ENCODE assay signal across 8 cellular contexts in the genomic region with DNA sequence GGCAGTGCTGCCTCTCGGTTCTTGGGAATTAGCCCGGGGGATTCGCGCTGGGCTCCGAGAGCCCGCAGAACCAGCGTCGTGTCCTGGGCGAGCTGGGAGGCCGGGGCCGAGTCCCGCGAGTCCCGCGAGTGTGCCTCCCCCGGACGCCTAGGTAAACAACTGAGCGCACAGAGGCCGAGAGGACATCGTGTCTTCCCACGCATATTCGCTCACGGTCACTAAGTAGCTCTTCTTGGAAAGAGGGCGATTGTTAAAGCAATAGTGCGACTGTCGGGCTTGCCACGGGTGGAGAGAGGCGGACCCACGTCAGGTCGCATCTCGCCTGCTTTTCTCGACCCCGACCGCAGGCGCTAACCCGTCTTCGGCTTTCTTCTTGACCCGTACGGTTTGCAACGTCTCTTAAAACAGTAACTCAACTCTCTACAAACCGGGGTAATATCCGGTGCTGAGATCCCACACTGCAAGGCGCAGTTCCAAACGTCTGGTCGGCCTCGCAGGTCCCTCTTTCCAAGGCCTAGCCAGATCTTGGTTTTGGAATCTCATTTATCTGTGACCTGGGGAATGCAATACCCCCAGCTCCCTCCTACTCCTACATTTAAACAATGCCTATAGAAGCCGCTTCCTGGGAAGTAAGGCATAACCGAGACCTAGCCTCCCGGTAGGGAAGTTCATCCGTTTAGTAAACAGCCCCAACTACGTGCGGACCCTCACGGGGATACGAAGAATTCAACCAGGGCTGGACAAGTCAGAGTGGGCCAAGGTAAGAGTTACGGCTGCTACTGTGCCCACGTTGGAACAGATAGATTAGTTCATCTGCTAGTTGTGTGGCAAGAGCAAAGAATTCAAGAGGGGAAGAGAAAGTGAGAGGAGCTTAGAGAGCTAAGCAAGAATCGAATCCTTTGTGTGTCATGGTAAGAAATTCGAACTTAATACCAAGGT. TPM values are rescaled to one million over a fixed set of nuclear protein-coding genes. Genes with fewer than 3 reads are reported as not detected.
DNase-seq lines count a peak whose midpoint lies in the region; ATAC-seq, FAIRE-seq and TF ChIP-seq lines count a peak whose summit lies in the region.

No MANE protein-coding gene starts in this region.

- H3K27ac ChIP-seq in ACC112 (ENCODE audit: low read depth, low read length), result peak overlapping the region; percentile 94
- H3K27ac ChIP-seq in hepatocyte, result peak overlapping the region; percentile 98
- H3K27ac ChIP-seq in rectal smooth muscle tissue (ENCODE audit: low read depth, low read length), result peak overlapping the region; percentile 95

- peak overlapping the region; percentile 91 for H3K4me2 ChIP-seq in hepatocyte

- H3K79me2 ChIP-seq in ACC112 (ENCODE audit: control insufficient read depth, insufficient read depth, low read length, unreplicated experiment), result peaks cover 62% of the 10 kb centered on the region
- H3K79me2 ChIP-seq in hepatocyte, result peaks cover 42% of the 10 kb centered on the region

- FAIRE-seq in RCC 7860 (lab: Jason Lieb, UNC), result no peak

- DNase-seq in RCC 7860 (ENCODE audit: low spot score) (peak; percentile 60), astrocyte of the hippocampus (ENCODE audit: low read depth, low spot score) (peak; percentile 78), hepatocyte (ENCODE audit: low spot score) (peak; percentile 72), GOT3 (lab: John Stamatoyannopoulos, UW) (no peak)

- H3K9me3 ChIP-seq in hepatocyte (ENCODE audit: low read depth), result no peaks in the 10 kb centered on the region

- no peak for TF ChIP-seq CTCF in hepatocyte (IDR thresholded peaks at IDR 0.05; ENCODE audit: poor library complexity)

- H3K4me1 ChIP-seq in ACC112 (ENCODE audit: control insufficient read depth, insufficient read depth, low read length, unreplicated experiment) (peaks cover 29% of the 10 kb centered on the region), hepatocyte (ENCODE audit: insufficient read depth) (peaks cover 9% of the 10 kb centered on the region), rectal smooth muscle tissue (ENCODE audit: control insufficient read depth, insufficient read depth, low read length) (peaks cover 6% of the 10 kb centered on the region)

- H3K4me3 ChIP-seq in ACC112 (ENCODE audit: low read depth, low read length) (peak overlapping the region; percentile 93), hepatocyte (peak overlapping the region; percentile 62), rectal smooth muscle tissue (ENCODE audit: low read length) (peak overlapping the region; percentile 78)

- H3K9ac ChIP-seq in rectal smooth muscle tissue (ENCODE audit: low read length), result peak overlapping the region; percentile 35

- ATAC-seq in GM18520 (IDR thresholded peaks at IDR 0.05; ENCODE audit: unreplicated experiment) (peak; percentile 14), HG03039 (IDR thresholded peaks at IDR 0.05; ENCODE audit: unreplicated experiment) (peak; percentile 35)

- no peak overlapping the region for H2AFZ ChIP-seq in ACC112 (ENCODE audit: low read length, unreplicated experiment)
- H2AFZ ChIP-seq in hepatocyte, result peak overlapping the region; percentile 63

- 2% methylated on average over 51 of the region's 58 CpGs for WGBS in hepatocyte (ENCODE audit: low lambda C conversion rate, missing lambda C conversion rate)

- H3K36me3 ChIP-seq in ACC112 (ENCODE audit: insufficient read depth, low read length), result peaks cover 27% of the 10 kb centered on the region
- no peaks in the 10 kb centered on the region for H3K36me3 ChIP-seq in hepatocyte (replicated peaks; ENCODE audit: insufficient read depth, low read depth)
- no peaks in the 10 kb centered on the region for H3K36me3 ChIP-seq in rectal smooth muscle tissue (ENCODE audit: control insufficient read depth, insufficient read depth, low read length)

- no peaks in the 10 kb centered on the region for H3K9me2 ChIP-seq in hepatocyte (replicated peaks; ENCODE audit: insufficient read depth)

- peaks cover 5% of the 10 kb centered on the region for H4K20me1 ChIP-seq in hepatocyte (ENCODE audit: insufficient read depth, poor library complexity, severe bottlenecking)

- H3K27me3 ChIP-seq in ACC112 (ENCODE audit: insufficient read depth, low read length), result no peaks in the 10 kb centered on the region
- no peaks in the 10 kb centered on the region for H3K27me3 ChIP-seq in hepatocyte
- no peaks in the 10 kb centered on the region for H3K27me3 ChIP-seq in rectal smooth muscle tissue (ENCODE audit: control insufficient read depth, insufficient read depth, low read length)

RNA-seq across cellular contexts. Expression of a gene that starts 0.7 kb away (rescaled TPM):
- 47.9 and 50.8 TPM in 2 replicates for total RNA-seq in hepatocyte
- 29.9 and 37.2 TPM in 2 replicates for polyA plus RNA-seq in hepatocyte

RNA-seq across cellular contexts. Expression of a gene that starts 52.2 kb away (rescaled TPM):
- 352 and 402 TPM in 2 replicates for total RNA-seq in hepatocyte
- 117 and 122 TPM in 2 replicates for polyA plus RNA-seq in hepatocyte
